In genomic region chr10:89351402-89352038, GRCh38 we compare ENCODE assay signal across 9 cellular contexts. TPM values are rescaled to one million over a fixed set of nuclear protein-coding genes. Genes with fewer than 3 reads are reported as not detected.
DNase-seq lines count a peak whose midpoint lies in the region; ATAC-seq and TF ChIP-seq lines count a peak whose summit lies in the region.
"Had no signal": no experiment of that assay in that cellular context is flagged by ENCODE, and none has a peak within 500 bp of the region (broad histone marks: within the 10 kb centered on the region; RNA-seq: fewer than 3 reads in every experiment).

No MANE protein-coding gene starts in this region.

- in situ Hi-C loops in GM13977 (cut with MboI; ENCODE audit: low pct_unique_long_range_greater_than_20kb, low sequenced_read_pairs, unreplicated experiment) = no loop called here

- no peaks in the 10 kb centered on the region for H3K36me3 ChIP-seq in MM.1S (replicated peaks; ENCODE audit: insufficient read depth, low read length)

- H3F3A ChIP-seq in MM.1S (ENCODE audit: insufficient read depth, low read length) = peaks cover 22% of the 10 kb centered on the region

- peak; percentile 53 for DNase-seq in GM13977 (ENCODE audit: low spot score)
- peak; percentile 73 for DNase-seq in MM.1S
- peak; percentile 63 for DNase-seq in fibroblast of peridontal ligament (ENCODE audit: extremely low read depth)
- no peak for DNase-seq in sciatic nerve (ENCODE audit: low spot score)
- DNase-seq in NCI-H69 (lab: John Stamatoyannopoulos, UW) = no peak
- DNase-seq in DMS114 treated with DMSO at 0.1 percent for 48 hours (lab: John Stamatoyannopoulos, UW; ENCODE audit: unreplicated experiment) = no peak
- no peak for DNase-seq in NCI-H146 treated with DMSO at 0.1 percent for 48 hours (lab: John Stamatoyannopoulos, UW; ENCODE audit: unreplicated experiment)

- peaks cover 28% of the 10 kb centered on the region for H3K4me1 ChIP-seq in MM.1S (ENCODE audit: low read length)

- H3K27me3 ChIP-seq in MM.1S (replicated peaks; ENCODE audit: insufficient read depth, low read length) = no peaks in the 10 kb centered on the region

- peak overlapping the region; percentile 42 for H3K4me3 ChIP-seq in MM.1S (ENCODE audit: low read length)

- TF ChIP-seq CTCF in GM13977 (IDR thresholded peaks at IDR 0.05; ENCODE audit: extremely low read depth, insufficient read depth, missing control alignments) = no peak
- no peak for TF ChIP-seq CTCF in MM.1S (IDR thresholded peaks at IDR 0.05; ENCODE audit: low read length)

- H3K79me2 ChIP-seq in MM.1S (ENCODE audit: low read length) = no peaks in the 10 kb centered on the region

- no peaks in the 10 kb centered on the region for H3K9me3 ChIP-seq in MM.1S (replicated peaks; ENCODE audit: insufficient read depth, low read length)

- peak overlapping the region; percentile 31; the same call in 1 of the 2 replicates for H2AFZ ChIP-seq in MM.1S (ENCODE audit: low read length)

- H4K20me1 ChIP-seq in MM.1S (ENCODE audit: insufficient read depth, low read length) = no peaks in the 10 kb centered on the region

- peak overlapping the region; percentile 74 for H3K4me2 ChIP-seq in MM.1S (ENCODE audit: low read depth, low read length)

- H3K9me2 ChIP-seq in MM.1S (replicated peaks; ENCODE audit: insufficient read depth, low read length) = no peaks in the 10 kb centered on the region

- ATAC-seq in GM21786 (IDR thresholded peaks at IDR 0.05; ENCODE audit: unreplicated experiment) = peak; percentile 76
- ATAC-seq in sciatic nerve = peak; percentile 31

- intact Hi-C loops in sciatic nerve (cut with DNase I) = no loop called here

- H3K9ac ChIP-seq in MM.1S (ENCODE audit: low read length) = peak overlapping the region; percentile 51

- H3K27ac ChIP-seq in MM.1S (ENCODE audit: low read length) = peak overlapping the region; percentile 84
- H3K27ac ChIP-seq: HL-60 had no signal

RNA-seq across cellular contexts. Expression of gene IFIT3, which starts 23.7 kb away (rescaled TPM):
- 25.5 TPM for total RNA-seq in sciatic nerve

RNA-seq across cellular contexts. Expression of gene IFIT1B, which starts 26.3 kb away (rescaled TPM):
- total RNA-seq in sciatic nerve = 6.3 TPM

RNA-seq across cellular contexts. Expression of gene IFIT1, which starts 40.9 kb away (rescaled TPM):
- total RNA-seq in sciatic nerve = 21.0 TPM

RNA-seq across cellular contexts. Expression of gene IFIT2, which starts 49.7 kb away (rescaled TPM):
- total RNA-seq in sciatic nerve = 19.9 TPM

Comparison
In these comparisons a context has a peak if more than half of its experiments do, and no peak if none do; other contexts are left out.
1. DNase-seq: peak in GM13977 (single experiment), MM.1S (single experiment) and fibroblast of peridontal ligament (single experiment); none in sciatic nerve (single experiment), NCI-H69 (single experiment), DMS114 treated with DMSO at 0.1 percent for 48 hours (single experiment) and NCI-H146 treated with DMSO at 0.1 percent for 48 hours (single experiment).